ENCODE assay signal across 8 cellular contexts in the genomic region with DNA sequence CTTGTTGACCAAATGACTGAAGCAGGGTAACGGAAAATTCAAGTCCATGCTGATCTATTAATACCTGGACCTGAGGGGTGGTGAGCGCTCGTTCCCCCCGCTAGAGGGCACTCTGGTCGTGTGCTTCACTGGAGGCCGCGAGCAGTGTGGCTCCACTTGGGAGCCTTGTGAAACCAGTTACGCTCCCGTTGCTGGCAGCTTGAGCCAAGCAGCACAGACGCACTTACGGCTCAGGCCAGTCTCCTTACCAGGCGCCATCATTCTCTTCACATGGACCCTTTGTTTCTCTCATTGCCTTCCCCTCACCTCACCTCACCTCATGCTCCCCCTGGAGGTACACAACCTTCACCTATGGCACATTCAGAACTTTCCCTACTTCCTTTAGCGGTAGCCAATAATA. TPM values are rescaled to one million over a fixed set of nuclear protein-coding genes. Genes with fewer than 3 reads are reported as not detected.
DNase-seq lines count a peak whose midpoint lies in the region; ATAC-seq and TF ChIP-seq lines count a peak whose summit lies in the region.

No MANE protein-coding gene starts in this region.

- peak; percentile 91 for TF ChIP-seq CTCF in GM06990 (IDR thresholded peaks at IDR 0.05; ENCODE audit: insufficient read depth, low read length, poor library complexity, severe bottlenecking)

- ATAC-seq in HG02610 (IDR thresholded peaks at IDR 0.05; ENCODE audit: unreplicated experiment) (peak; percentile 88), HG03520 (IDR thresholded peaks at IDR 0.05; ENCODE audit: unreplicated experiment) (no peak)

- H3K4me3 ChIP-seq in GM06990 (replicated peaks; ENCODE audit: low read depth, low read length), result no peak overlapping the region

- H3K36me3 ChIP-seq in GM06990 (ENCODE audit: control insufficient read depth, insufficient read depth, low read length), result no peaks in the 10 kb centered on the region

- intact Hi-C loops in cardiac septum (cut with DNase I), result loop anchor here (1.0 to 5.0 kb wide), 3 partner anchors 138 to 456 kb away; no protein-coding TSS in a partner anchor

- DNase-seq in GM06990 (ENCODE audit: extremely low read depth, insufficient read length) (peak; percentile 54), NCI-H1417 treated with DMSO at 0.1 percent for 48 hours (lab: John Stamatoyannopoulos, UW) (peak; percentile 39), SW 1271 (lab: John Stamatoyannopoulos, UW) (peak; percentile 18 to 74), cardiac septum (ENCODE audit: low spot score) (peak; percentile 89), pulmonary artery endothelial cell (ENCODE audit: low read depth, low spot score) (peak; percentile 60)
- peak; percentile 11 for DNase-seq in activated naive CD8-positive, alpha-beta T cell treated with anti-CD3 and anti-CD28 coated beads, Interleukin-2, amount 50 U/mL, for 16 hours (ENCODE audit: low read depth, low spot score)

- H3K27me3 ChIP-seq in GM06990 (replicated peaks; ENCODE audit: control insufficient read depth, insufficient read depth, low read length), result no peaks in the 10 kb centered on the region; the same call in 1 of the 2 replicates

RNA-seq across cellular contexts. Expression of a gene that starts 49.7 kb away (rescaled TPM):
- total RNA-seq in cardiac septum (3.3 TPM), pulmonary artery endothelial cell (0.39 and 0.86 TPM in 2 replicates)

Comparison
In these comparisons a context has a peak if more than half of its experiments do, and no peak if none do; other contexts are left out.
1. DNase-seq: peak in every context shown above with its lines; median percentile 89 in cardiac septum; 60 in pulmonary artery endothelial cell; 54 in GM06990; 46 in SW 1271; 39 in NCI-H1417 treated with DMSO at 0.1 percent for 48 hours; 11 in activated naive CD8-positive, alpha-beta T cell treated with anti-CD3 and anti-CD28 coated beads, Interleukin-2, amount 50 U/mL, for 16 hours.